12 cellular contexts compared by ENCODE assay signal in the genomic region with DNA sequence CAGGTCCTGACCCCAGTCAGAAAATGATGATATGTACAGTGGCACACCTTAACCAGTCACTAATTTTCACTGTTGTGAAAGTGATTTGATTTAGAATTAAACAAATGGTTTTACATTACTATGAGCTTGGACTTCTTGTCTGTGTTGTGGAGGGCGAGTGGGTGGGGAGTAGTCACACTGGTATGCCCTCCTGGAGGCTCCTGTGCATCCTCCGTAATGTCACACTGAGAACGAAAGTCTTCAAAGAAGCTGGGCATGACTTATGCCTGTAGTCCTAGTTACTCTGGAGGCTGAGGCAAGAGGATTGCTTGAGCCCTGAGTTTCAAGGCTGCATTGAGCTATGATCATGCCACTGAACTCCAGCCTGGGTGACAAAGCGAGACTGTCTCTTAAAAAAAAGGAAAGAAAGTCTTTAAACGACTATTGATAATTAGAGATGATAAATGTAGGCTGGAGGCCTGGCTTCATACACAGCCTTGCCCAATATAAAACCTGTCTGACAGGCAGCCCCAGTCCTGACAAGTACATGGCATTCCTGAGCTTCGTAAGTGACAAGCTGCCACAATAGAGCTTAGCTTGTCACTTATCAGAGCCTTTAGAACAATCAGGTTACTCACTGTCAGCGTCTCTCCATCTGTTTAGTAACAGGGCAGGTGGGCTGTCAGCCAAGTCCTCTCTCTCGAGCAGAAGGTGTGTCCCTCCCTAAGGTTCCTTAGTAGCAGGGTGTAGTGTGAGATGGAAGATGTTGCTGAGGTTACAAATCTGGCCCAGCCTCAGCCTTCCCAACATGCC. TPM values are rescaled to one million over a fixed set of nuclear protein-coding genes. Genes with fewer than 3 reads are reported as not detected.
DNase-seq lines count a peak whose midpoint lies in the region; ATAC-seq and TF ChIP-seq lines count a peak whose summit lies in the region.
"Had no signal": no experiment of that assay in that cellular context is flagged by ENCODE, and none has a peak within 500 bp of the region (broad histone marks: within the 10 kb centered on the region; RNA-seq: fewer than 3 reads in every experiment).

No MANE protein-coding gene starts in this region.

- peak overlapping the region; percentile 73 for H3K27ac Mint-ChIP-seq in CD8-positive, alpha-beta T cell
- H3K27ac Mint-ChIP-seq: activated naive CD8-positive, alpha-beta T cell treated with anti-CD3 and anti-CD28 coated beads, Interleukin-2, amount 10 ng/mL, durations not matched to agents 7 days and 5 days had no signal

- H3K4me1 ChIP-seq in CD8-positive, alpha-beta T cell (ENCODE audit: insufficient read depth, low read length), result peaks cover 17% of the 10 kb centered on the region
- H3K4me1 ChIP-seq in breast epithelium, result peaks cover 5 to 8% of the 10 kb centered on the region in 2 donors

- H3K4me3 ChIP-seq in CD8-positive, alpha-beta T cell (ENCODE audit: low read depth, low read length), result no peak overlapping the region
- H3K4me3 ChIP-seq in LNCaP clone FGC (ENCODE audit: low read depth, low read length) (0 out of 2 replicates have a peak overlapping the region, but pooled peaks have one; percentile 15), breast epithelium (no peak overlapping the region), H7 (ENCODE audit: insufficient read depth, low read depth, low read length) (no peak overlapping the region)
- H3K4me3 ChIP-seq: MG63 had no signal

- H3K9me3 Mint-ChIP-seq in CD8-positive, alpha-beta T cell, result no peaks in the 10 kb centered on the region
- H3K9me3 Mint-ChIP-seq: activated naive CD8-positive, alpha-beta T cell treated with anti-CD3 and anti-CD28 coated beads, Interleukin-2, amount 10 ng/mL, durations not matched to agents 7 days and 5 days; naive B cell had no signal

- H3K27me3 Mint-ChIP-seq in CD8-positive, alpha-beta T cell (ENCODE audit: low read depth), result no peaks in the 10 kb centered on the region
- H3K27me3 Mint-ChIP-seq: activated naive CD8-positive, alpha-beta T cell treated with anti-CD3 and anti-CD28 coated beads, Interleukin-2, amount 10 ng/mL, durations not matched to agents 7 days and 5 days; naive B cell had no signal

- no peak overlapping the region for H3K4me3 Mint-ChIP-seq in CD8-positive, alpha-beta T cell
- H3K4me3 Mint-ChIP-seq: activated naive CD8-positive, alpha-beta T cell treated with anti-CD3 and anti-CD28 coated beads, Interleukin-2, amount 10 ng/mL, durations not matched to agents 7 days and 5 days had no signal

- H3K36me3 Mint-ChIP-seq in CD8-positive, alpha-beta T cell, result peaks cover 38% of the 10 kb centered on the region

- no peak for TF ChIP-seq CTCF in CD8-positive, alpha-beta T cell (IDR thresholded peaks at IDR 0.05)
- TF ChIP-seq CTCF in LNCaP clone FGC (IDR thresholded peaks at IDR 0.05; ENCODE audit: control insufficient read depth, extremely low read depth, insufficient read depth) (no peak), breast epithelium (IDR thresholded peaks at IDR 0.05) (no peak), GM10248 (IDR thresholded peaks at IDR 0.05; ENCODE audit: control extremely low read depth, extremely low read depth, low read depth, missing control alignments) (no peak)

- peaks cover 8% of the 10 kb centered on the region for H3K36me3 ChIP-seq in CD8-positive, alpha-beta T cell (ENCODE audit: insufficient read depth, low read length)
- H3K36me3 ChIP-seq in breast epithelium (peaks cover under 1% of the 10 kb centered on the region), H7 (replicated peaks; ENCODE audit: control insufficient read depth, insufficient read depth, low read length) (peaks cover 2% of the 10 kb centered on the region)

- H3K4me1 Mint-ChIP-seq in CD8-positive, alpha-beta T cell (ENCODE audit: low read depth), result peaks cover 24% of the 10 kb centered on the region

- intact Hi-C loops in CD8-positive, alpha-beta T cell (cut with DNase I, micrococcal nuclease), result no loop called here
- intact Hi-C loops in breast epithelium (cut with DNase I; ENCODE audit: low total_unique reads), result no loop called here

- ATAC-seq in CD8-positive, alpha-beta T cell, result no peak

- no peak overlapping the region for H3K27ac ChIP-seq in CD8-positive, alpha-beta T cell (ENCODE audit: low read depth, low read length)
- H3K27ac ChIP-seq in breast epithelium, result peak overlapping the region; percentile 60 to 86

- CTCF ChIA-PET in CD8-positive, alpha-beta T cell (lab: Charles Lee), result no interaction called here
- CTCF ChIA-PET in GM10248 (lab: Yijun Ruan, JAX), result interaction anchor here (1.2 to 2.0 kb wide), 4 partner anchors 10 to 65 kb away, joined by 3 to 6 read pairs (median 4); no protein-coding TSS in a partner anchor

- no peak for DNase-seq in CD8-positive, alpha-beta T cell
- DNase-seq in LNCaP clone FGC (ENCODE audit: low read depth) (peak; percentile 92), breast epithelium (ENCODE audit: low spot score in 2 of 2) (peak; percentile 61 to 77), mucosa of gallbladder (ENCODE audit: low spot score) (peak; percentile 78), GM10248 (ENCODE audit: extremely low spot score) (no peak), H7 (no peak), SK-N-DZ (ENCODE audit: low spot score) (no peak)
- DNase-seq in effector CD4-positive, alpha-beta T cell, result no peak
- DNase-seq: activated naive CD8-positive, alpha-beta T cell treated with anti-CD3 and anti-CD28 coated beads, Interleukin-2, amount 10 ng/mL, durations not matched to agents 7 days and 5 days; GF-D8; MG63; naive B cell had no signal

- no peaks in the 10 kb centered on the region for H3K27me3 ChIP-seq in CD8-positive, alpha-beta T cell (ENCODE audit: insufficient read depth, low read length)
- H3K27me3 ChIP-seq in breast epithelium (no peaks in the 10 kb centered on the region), H7 (ENCODE audit: control insufficient read depth, insufficient read depth, low read length) (no peaks in the 10 kb centered on the region)
- H3K27me3 ChIP-seq: MG63 had no signal

- TF ChIP-seq POLR2A in breast epithelium (IDR thresholded peaks at IDR 0.05), result no peak

- H3K9me3 ChIP-seq in CD8-positive, alpha-beta T cell (ENCODE audit: low read length), result no peaks in the 10 kb centered on the region
- no peaks in the 10 kb centered on the region for H3K9me3 ChIP-seq in breast epithelium
- H3K9me3 ChIP-seq: MG63 had no signal

- POLR2A ChIA-PET in CD8-positive, alpha-beta T cell (lab: Charles Lee), result no interaction called here
- POLR2A ChIA-PET in GM10248 (lab: Yijun Ruan, JAX), result no interaction called here

RNA-seq across cellular contexts. Expression of gene LIMK2, which starts 5.0 kb away (rescaled TPM):
- 1 to 10 TPM; 8.4 to 9.1 TPM for total RNA-seq in CD8-positive, alpha-beta T cell
- 100 to 1,000 TPM in 2 of 3 donors, 1 to 10 TPM in 1; 6.9 to 146 (median 135) TPM for total RNA-seq in breast epithelium
- total RNA-seq in mucosa of gallbladder, result 81.4 TPM
- 22.4 and 24.2 TPM in 2 replicates for total RNA-seq in H7 (2014; rRNA removed; shearing (Covaris generic))
- polyA plus RNA-seq in SK-N-DZ (2014; cell fraction: cytosol; rRNA removed), result 28.2 and 41.5 TPM in 2 replicates
- 46.0 and 54.9 TPM in 2 replicates for polyA plus RNA-seq in SK-N-DZ (2014; cell fraction: nucleus; rRNA removed)

RNA-seq across cellular contexts. Expression of gene RNF185, which starts 47.1 kb away (rescaled TPM):
- total RNA-seq in CD8-positive, alpha-beta T cell, result 1 to 10 TPM; 6.1 to 8.1 TPM
- total RNA-seq in breast epithelium (10 to 100 TPM; 32.8 to 42.6 (median 38.3) TPM), mucosa of gallbladder (30.8 TPM)
- 23.1 and 24.2 TPM in 2 replicates for total RNA-seq in H7 (2014; rRNA removed; shearing (Covaris generic))
- polyA plus RNA-seq in SK-N-DZ (2014; cell fraction: cytosol; rRNA removed), result 32.7 and 34.9 TPM in 2 replicates
- 20.3 and 22.1 TPM in 2 replicates for polyA plus RNA-seq in SK-N-DZ (2014; cell fraction: nucleus; rRNA removed)

Comparison
In these comparisons a context has a peak if more than half of its experiments do, and no peak if none do; other contexts are left out.
1. DNase-seq: peak in LNCaP clone FGC (single experiment), breast epithelium (2 of 2) and mucosa of gallbladder (single experiment); none in CD8-positive, alpha-beta T cell (0 of 7), GM10248 (single experiment), effector CD4-positive, alpha-beta T cell (single experiment), H7 (single experiment) and SK-N-DZ (single experiment).